In genomic region chr14:67683821-67684220, GRCh38 we compare ENCODE assay signal across 1 cellular context.
TF ChIP-seq lines count a peak whose summit lies in the region.

No MANE protein-coding gene starts in this region.

TF ChIP-seq in GM12878, 131 proteins besides CTCF, POLR2A, EP300 and RAD21:
- TF ChIP-seq EZH2 (IDR thresholded peaks at IDR 0.05; ENCODE audit: borderline replicate concordance, control insufficient read depth, low read depth, low read length) (no peak), PML (IDR thresholded peaks at IDR 0.05; ENCODE audit: low read length) (no peak), IRF4 (IDR thresholded peaks at IDR 0.05; ENCODE audit: low read depth, low read length) (no peak), NRF1 (conservative IDR thresholded peaks at IDR 0.05; ENCODE audit: low read depth, low read length) (no peak), JUNB (IDR thresholded peaks at IDR 0.05) (no peak), NFXL1 (IDR thresholded peaks at IDR 0.05; ENCODE audit: borderline replicate concordance) (no peak), HDAC2 (IDR thresholded peaks at IDR 0.05) (no peak), E2F8 (IDR thresholded peaks at IDR 0.05; ENCODE audit: low read depth, partially characterized antibody) (no peak), GATAD2B (conservative IDR thresholded peaks at IDR 0.05; ENCODE audit: low read depth) (no peak), TCF7 (IDR thresholded peaks at IDR 0.05; ENCODE audit: borderline replicate concordance) (no peak), ZZZ3 (IDR thresholded peaks at IDR 0.05; ENCODE audit: control insufficient read depth, insufficient read length, low read depth) (no peak), SREBF1 (IDR thresholded peaks at IDR 0.05; ENCODE audit: low read length) (no peak), FOXK2 (IDR thresholded peaks at IDR 0.05) (no peak)
TF ChIP-seq in GM12878: peak in this region for 0.
